Comparison of ENCODE assay signal across 24 cellular contexts in the genomic region with DNA sequence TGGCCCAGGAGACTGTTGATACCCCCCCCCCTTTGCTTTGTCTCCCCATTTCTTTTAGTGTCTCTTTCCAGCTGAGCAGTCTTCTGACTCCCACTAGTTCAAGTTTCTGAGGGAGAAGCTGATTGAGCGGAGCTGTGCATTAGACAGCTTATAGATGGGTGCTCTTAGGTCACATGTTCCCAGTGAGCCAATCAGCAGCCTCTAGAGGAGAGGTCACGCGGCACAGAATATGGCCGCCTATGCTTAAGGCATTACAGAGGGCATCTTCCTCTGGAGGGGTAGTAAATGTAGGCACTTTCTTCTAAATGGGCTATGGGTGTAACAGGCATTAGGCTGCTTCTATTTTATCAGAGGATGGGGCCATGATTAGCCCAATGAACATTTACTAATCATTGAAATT.
"Had no signal": no experiment of that assay in that cellular context is flagged by ENCODE, and none has a peak within 500 bp of the region (broad histone marks: within the 10 kb centered on the region; RNA-seq: fewer than 3 reads in every experiment).

No MANE protein-coding gene starts in this region.

- H3K36me3 ChIP-seq: brain microvascular endothelial cell, gastrocnemius medialis, heart left ventricle, WERI-Rb-1 had no signal

- DNase-seq: activated CD4-positive, alpha-beta memory T cell treated with anti-CD3 and anti-CD28 coated beads for 36 hours; activated CD4-positive, alpha-beta T cell treated with anti-CD3 and anti-CD28 coated beads for 36 hours; activated CD4-positive, alpha-beta T cell treated with anti-CD3 and anti-CD28 coated beads, Interleukin-2, amount 10 ng/mL, durations not matched to agents 24 days and 14 days; activated CD4-positive, CD25-positive, alpha-beta regulatory T cell; activated CD4-positive, CD25-positive, alpha-beta regulatory T cell treated with anti-CD3 and anti-CD28 coated beads, Interleukin-2, amount 50 U/mL, for 72 hours; activated CD8-positive, alpha-beta memory T cell treated with anti-CD3 and anti-CD28 coated beads, Interleukin-2, amount 10 ng/mL, durations not matched to agents 7 days and 5 days; activated CD8-positive, alpha-beta memory T cell treated with anti-CD3 and anti-CD28 coated beads, Interleukin-2, amount 50 U/mL, for 4 hours; activated CD8-positive, alpha-beta T cell treated with anti-CD3 and anti-CD28 coated beads, Interleukin-2, amount 10 ng/mL, durations not matched to agents 7 days and 5 days; activated effector memory CD4-positive, alpha-beta T cell treated with anti-CD3 and anti-CD28 coated beads, Interleukin-2, amount 50 U/mL, for 16 hours; activated naive CD4-positive, alpha-beta T cell treated with anti-CD3 and anti-CD28 coated beads for 36 hours; activated naive CD8-positive, alpha-beta T cell treated with anti-CD3 and anti-CD28 coated beads for 36 hours; activated T-cell treated with anti-CD3 and anti-CD28 coated beads, Interleukin-2, amount 50 U/mL, for 1 hour; activated T-cell treated with anti-CD3 and anti-CD28 coated beads, Interleukin-2, amount 50 U/mL, for 48 hours; brain microvascular endothelial cell; dorsolateral prefrontal cortex; effector memory CD4-positive, alpha-beta T cell; foreskin keratinocyte; gastrocnemius medialis; glutamatergic neuron; heart left ventricle; T-helper 2 cell; WERI-Rb-1 had no signal

- ATAC-seq: activated CD4-positive, alpha-beta T cell treated with anti-CD3 and anti-CD28 coated beads for 36 hours; activated CD8-positive, alpha-beta memory T cell treated with anti-CD3 and anti-CD28 coated beads, Interleukin-2, amount 10 ng/mL, durations not matched to agents 7 days and 5 days; activated CD8-positive, alpha-beta T cell treated with anti-CD3 and anti-CD28 coated beads, Interleukin-2, amount 10 ng/mL, durations not matched to agents 7 days and 5 days; esophagus mucosa; foreskin keratinocyte; gastrocnemius medialis; heart left ventricle had no signal

- H3K9me3 ChIP-seq: gastrocnemius medialis, heart left ventricle had no signal

- H3K27me3 ChIP-seq: brain microvascular endothelial cell, dorsolateral prefrontal cortex, foreskin keratinocyte, gastrocnemius medialis, heart left ventricle had no signal

- H3K27ac ChIP-seq: brain microvascular endothelial cell, coronary artery, dorsolateral prefrontal cortex, foreskin keratinocyte, gastrocnemius medialis, heart left ventricle, WERI-Rb-1 had no signal

- H3K4me3 ChIP-seq: coronary artery, dorsolateral prefrontal cortex, gastrocnemius medialis, heart left ventricle had no signal
